22 cellular contexts compared by ENCODE assay signal in genomic region chr5:142619815-142620214, GRCh38.
A peak's percentile ranks its signal among the peaks of the same experiment; 100 is the strongest.
DNase-seq lines count a peak whose midpoint lies in the region; ATAC-seq, FAIRE-seq and TF ChIP-seq lines count a peak whose summit lies in the region.
"Had no signal": no experiment of that assay in that cellular context is flagged by ENCODE, and none has a peak within 500 bp of the region (broad histone marks: within the 10 kb centered on the region; RNA-seq: fewer than 3 reads in every experiment).

No MANE protein-coding gene starts in this region.

- H3K27ac ChIP-seq in astrocyte (ENCODE audit: low read depth, low read length): no peak overlapping the region
- H3K27ac ChIP-seq in kidney (ENCODE audit: low read depth in 2 of 2, low read length in 2 of 2): no peak overlapping the region
- H3K27ac ChIP-seq in right cardiac atrium (ENCODE audit: low read length): no peak overlapping the region
- H3K27ac ChIP-seq: 22Rv1; A549; BLaER1 treated with 17β-estradiol and CSF1 and Interleukin-3, amounts not matched to agents 10 nM and 100 nM; C4-2B had no signal

- H3K79me2 ChIP-seq in astrocyte (ENCODE audit: insufficient read depth, low read length): peaks cover 3% of the 10 kb centered on the region

- FAIRE-seq in astrocyte (lab: Jason Lieb, UNC) (no peak), kidney (lab: Jason Lieb, UNC) (peak; percentile 25)
- FAIRE-seq: A549, G401.6, GM12891, GM19239 had no signal

- H3K9ac ChIP-seq in astrocyte (ENCODE audit: low read length) (no peak overlapping the region), kidney (ENCODE audit: low read length in 2 of 2) (no peak overlapping the region)
- H3K9ac ChIP-seq: BLaER1 treated with 17β-estradiol and CSF1 and Interleukin-3, amounts not matched to agents 10 nM and 100 nM had no signal

- H3K4me3 ChIP-seq in astrocyte (ENCODE audit: insufficient read depth, low read depth, low read length) (no peak overlapping the region), kidney (ENCODE audit: low read length in 2 of 2) (no peak overlapping the region), right cardiac atrium (ENCODE audit: low read length) (no peak overlapping the region)
- H3K4me3 ChIP-seq: A549; BLaER1 treated with 17β-estradiol and CSF1 and Interleukin-3, amounts not matched to agents 10 nM and 100 nM had no signal

- H3K27ac Mint-ChIP-seq in HFFc6 (no peak overlapping the region), astrocyte (ENCODE audit: unreplicated experiment) (peak overlapping the region; percentile 98), CD14-positive monocyte (no peak overlapping the region)
- H3K27ac Mint-ChIP-seq: B cell; CD4-positive, alpha-beta memory T cell; CD4-positive, CD25-positive, alpha-beta regulatory T cell; CD8-positive, alpha-beta memory T cell had no signal

- H4K20me1 ChIP-seq in astrocyte (ENCODE audit: insufficient read depth, low read length): no peaks in the 10 kb centered on the region
- H4K20me1 ChIP-seq: BLaER1 treated with 17β-estradiol and CSF1 and Interleukin-3, amounts not matched to agents 10 nM and 100 nM had no signal

- DNase-seq in HFFc6: no peak
- DNase-seq in astrocyte (ENCODE audit: low read depth): no peak
- no peak for DNase-seq in kidney
- no peak for DNase-seq in CD14-positive monocyte (ENCODE audit: low spot score)
- no peak for DNase-seq in right cardiac atrium
- DNase-seq: AML-193; CD4-positive, alpha-beta memory T cell; CD4-positive, CD25-positive, alpha-beta regulatory T cell; CD8-positive, alpha-beta memory T cell; COR-L47; DMS 273 treated with DMSO at 0.1 percent for 48 hours; DMS153; DMS79 treated with DMSO at 0.1 percent for 48 hours; GF-D8 had no signal

- no peak overlapping the region for H3K4me2 ChIP-seq in astrocyte (ENCODE audit: low read length)
- H3K4me2 ChIP-seq: A549; BLaER1 treated with 17β-estradiol and CSF1 and Interleukin-3, amounts not matched to agents 10 nM and 100 nM had no signal

- no peak for TF ChIP-seq CTCF in HFFc6 (IDR thresholded peaks at IDR 0.05)
- TF ChIP-seq CTCF in astrocyte (IDR thresholded peaks at IDR 0.05; ENCODE audit: insufficient read depth, low read depth, low read length): no peak
- TF ChIP-seq CTCF in kidney (IDR thresholded peaks at IDR 0.05; ENCODE audit: borderline replicate concordance, extremely low read depth, insufficient read depth): no peak
- no peak for TF ChIP-seq CTCF in CD14-positive monocyte (IDR thresholded peaks at IDR 0.05)

- ATAC-seq in right cardiac atrium: no peak
- ATAC-seq: A549 had no signal

- H3K4me1 Mint-ChIP-seq in HFFc6 (ENCODE audit: low read depth) (peaks cover 77% of the 10 kb centered on the region), astrocyte (ENCODE audit: low read depth, unreplicated experiment) (peaks cover 38% of the 10 kb centered on the region), CD14-positive monocyte (no peaks in the 10 kb centered on the region)
- H3K4me1 Mint-ChIP-seq: B cell; CD4-positive, alpha-beta memory T cell; CD4-positive, CD25-positive, alpha-beta regulatory T cell; CD8-positive, alpha-beta memory T cell had no signal

- H3K9me3 Mint-ChIP-seq in HFFc6 (peaks cover 18% of the 10 kb centered on the region), astrocyte (ENCODE audit: unreplicated experiment) (no peaks in the 10 kb centered on the region), CD14-positive monocyte (peaks cover 0 to 10% (median 6%) of the 10 kb centered on the region in 7 donors)

- H3K36me3 Mint-ChIP-seq in HFFc6 (ENCODE audit: low read depth) (peaks cover 14% of the 10 kb centered on the region), astrocyte (ENCODE audit: low read depth, unreplicated experiment) (no peaks in the 10 kb centered on the region), CD14-positive monocyte (no peaks in the 10 kb centered on the region)
- H3K36me3 Mint-ChIP-seq: CD4-positive, alpha-beta memory T cell; CD4-positive, CD25-positive, alpha-beta regulatory T cell; CD8-positive, alpha-beta memory T cell had no signal

- H3K4me3 Mint-ChIP-seq in HFFc6 (peak overlapping the region; percentile 84), astrocyte (ENCODE audit: unreplicated experiment) (peak overlapping the region; percentile 80), CD14-positive monocyte (no peak overlapping the region)
- H3K4me3 Mint-ChIP-seq: B cell; CD4-positive, alpha-beta memory T cell; CD4-positive, CD25-positive, alpha-beta regulatory T cell; CD8-positive, alpha-beta memory T cell had no signal

- H3K9me3 ChIP-seq in astrocyte (ENCODE audit: insufficient read depth, low read depth, low read length) (no peaks in the 10 kb centered on the region), kidney (ENCODE audit: control insufficient read depth in 1 of 2, low read length in 2 of 2) (no peaks in the 10 kb centered on the region), right cardiac atrium (ENCODE audit: control insufficient read depth, low read length) (no peaks in the 10 kb centered on the region)
- H3K9me3 ChIP-seq: A549 had no signal

- no peak overlapping the region for H2AFZ ChIP-seq in astrocyte (ENCODE audit: low read depth, low read length)

- intact Hi-C loops in kidney (cut with DNase I): no loop called here
- intact Hi-C loops in CD14-positive monocyte (cut with micrococcal nuclease): no loop called here
- intact Hi-C loops in right cardiac atrium (cut with DNase I): loop anchor here in 3 of 4 donors (10.0 kb wide), 3 partner anchors 75 to 265 kb away; no protein-coding TSS in a partner anchor

- 88% methylated on average over 11 of the region's 11 CpGs for WGBS in right cardiac atrium

- H3K27me3 ChIP-seq in astrocyte (ENCODE audit: insufficient read depth, low read length) (no peaks in the 10 kb centered on the region), right cardiac atrium (ENCODE audit: control insufficient read depth, insufficient read depth) (no peaks in the 10 kb centered on the region)
- H3K27me3 ChIP-seq: BLaER1 treated with 17β-estradiol and CSF1 and Interleukin-3, amounts not matched to agents 10 nM and 100 nM had no signal

- H3K4me1 ChIP-seq in astrocyte (ENCODE audit: insufficient read depth, low read length) (peaks cover 26% of the 10 kb centered on the region), kidney (ENCODE audit: control insufficient read depth in 1 of 2, insufficient read depth in 1 of 2, low read depth in 1 of 2, low read length in 2 of 2) (peaks cover under 1 to 3% of the 10 kb centered on the region in 2 donors), right cardiac atrium (ENCODE audit: control insufficient read depth, insufficient read depth, low read length) (no peaks in the 10 kb centered on the region)

- no peaks in the 10 kb centered on the region for H3K36me3 ChIP-seq in astrocyte (ENCODE audit: insufficient read depth, low read length)
- H3K36me3 ChIP-seq in kidney (ENCODE audit: control insufficient read depth in 1 of 2, insufficient read depth in 2 of 2, low read length in 2 of 2): no peaks in the 10 kb centered on the region
- H3K36me3 ChIP-seq: BLaER1 treated with 17β-estradiol and CSF1 and Interleukin-3, amounts not matched to agents 10 nM and 100 nM had no signal

- H3K27me3 Mint-ChIP-seq in HFFc6 (ENCODE audit: insufficient read depth): peaks cover 3% of the 10 kb centered on the region; the same call in 1 of the 2 replicates
- no peaks in the 10 kb centered on the region for H3K27me3 Mint-ChIP-seq in astrocyte (ENCODE audit: low read depth, unreplicated experiment)
- peaks cover 3 to 5% (median 3%) of the 10 kb centered on the region in 3 donors for H3K27me3 Mint-ChIP-seq in CD14-positive monocyte (ENCODE audit: low read depth in 3 of 3)

Comparison
In these comparisons a context has a peak if more than half of its experiments do, and no peak if none do; other contexts are left out.
1. H3K4me3 Mint-ChIP-seq: peak in HFFc6 (single experiment) and astrocyte (single experiment); none in CD14-positive monocyte (0 of 2).
2. intact Hi-C loops: an anchor here in right cardiac atrium (10.0 kb wide); none called in kidney and CD14-positive monocyte.